8 cellular contexts compared by ENCODE assay signal in the genomic region with DNA sequence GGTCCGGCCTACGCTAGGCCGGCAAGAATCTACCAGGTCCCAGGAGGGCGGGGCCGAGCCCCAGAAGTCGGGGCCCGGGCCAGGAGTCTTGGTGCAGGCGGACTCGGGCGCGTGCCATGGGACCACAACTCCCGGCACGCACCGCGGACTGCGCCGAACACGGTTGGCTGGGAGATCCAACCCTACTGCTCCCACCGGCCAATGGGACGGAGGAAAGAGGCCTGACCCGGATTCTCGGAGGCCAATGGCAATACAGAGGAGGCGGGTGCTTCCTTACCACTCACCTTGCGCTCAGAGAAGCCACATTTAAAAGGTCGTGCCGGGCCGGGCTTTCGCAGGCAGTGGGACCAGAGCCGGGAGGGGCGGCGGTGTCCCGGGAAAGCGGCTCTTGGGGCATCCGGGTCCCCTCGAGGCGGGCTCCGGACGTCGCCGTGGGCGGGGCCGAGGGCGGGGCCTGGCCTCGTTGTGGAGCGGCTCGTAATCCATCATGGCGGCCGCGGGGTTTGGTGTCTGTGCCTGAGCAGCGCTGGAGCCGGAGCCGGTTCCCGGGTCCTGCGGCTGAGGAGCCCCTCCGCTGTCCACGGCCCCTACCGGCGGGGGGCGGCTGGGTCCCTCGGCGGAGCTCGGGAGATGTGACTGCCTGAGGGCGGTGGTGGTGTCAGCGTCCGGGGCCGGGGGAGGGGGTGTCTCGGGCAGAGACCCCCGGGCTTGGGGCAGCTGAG. TPM values are rescaled to one million over a fixed set of nuclear protein-coding genes. Genes with fewer than 3 reads are reported as not detected.
DNase-seq lines count a peak whose midpoint lies in the region; ATAC-seq, FAIRE-seq and TF ChIP-seq lines count a peak whose summit lies in the region.

No MANE protein-coding gene starts in this region.

- WGBS in hepatocyte (ENCODE audit: low lambda C conversion rate, missing lambda C conversion rate) = 1% methylated on average over 37 of the region's 68 CpGs

- peaks cover 23% of the 10 kb centered on the region for H3K4me1 ChIP-seq in hepatocyte (ENCODE audit: insufficient read depth)

- ATAC-seq in HG02973 (IDR thresholded peaks at IDR 0.05; ENCODE audit: unreplicated experiment) = peak; percentile 94

- in situ Hi-C loops in astrocyte of the cerebellum (cut with HindIII; ENCODE audit: low sequenced_read_pairs) = no loop called here

- H4K20me1 ChIP-seq in hepatocyte (ENCODE audit: insufficient read depth, poor library complexity, severe bottlenecking) = peaks cover 17% of the 10 kb centered on the region

- peak; percentile 95 for FAIRE-seq in GM18507 (lab: Jason Lieb, UNC)

- no peaks in the 10 kb centered on the region for H3K9me3 ChIP-seq in hepatocyte (ENCODE audit: low read depth)

- no peaks in the 10 kb centered on the region for H3K9me2 ChIP-seq in hepatocyte (replicated peaks; ENCODE audit: insufficient read depth)

- no peaks in the 10 kb centered on the region for H3K36me3 ChIP-seq in hepatocyte (replicated peaks; ENCODE audit: insufficient read depth, low read depth)

- peaks cover 46% of the 10 kb centered on the region for H3K79me2 ChIP-seq in hepatocyte

- peak overlapping the region; percentile 66 for H2AFZ ChIP-seq in hepatocyte

- H3K27ac ChIP-seq in hepatocyte = peak overlapping the region; percentile 94

- peak overlapping the region; percentile 87 for H3K4me2 ChIP-seq in hepatocyte

- no peaks in the 10 kb centered on the region for H3K27me3 ChIP-seq in hepatocyte

- TF ChIP-seq CTCF in astrocyte of the cerebellum (IDR thresholded peaks at IDR 0.05; ENCODE audit: low read depth, low read length, missing control alignments) (no peak), hepatocyte (IDR thresholded peaks at IDR 0.05; ENCODE audit: poor library complexity) (no peak)

- DNase-seq in GM18507 (ENCODE audit: extremely low spot score, insufficient read length, low read depth) (peak; percentile 97), NCI-H1930 (lab: John Stamatoyannopoulos, UW) (peak; percentile 94 to 97), T-helper 22 cell (ENCODE audit: low read depth) (peak; percentile 92), astrocyte of the cerebellum (ENCODE audit: low read depth) (peak; percentile 98), hepatocyte (ENCODE audit: low spot score) (peak; percentile 98), renal cortical epithelial cell (ENCODE audit: low read depth) (peak; percentile 94), cortex of kidney (lab: John Stamatoyannopoulos, UW) (no peak)

- H3K4me3 ChIP-seq in astrocyte of the cerebellum (ENCODE audit: low read depth, low read length) = peak overlapping the region; percentile 89
- H3K4me3 ChIP-seq in hepatocyte = peak overlapping the region; percentile 98

RNA-seq across cellular contexts. Expression of a gene that starts 19.1 kb away (rescaled TPM):
- total RNA-seq in hepatocyte = 19.5 and 24.3 TPM in 2 replicates
- polyA plus RNA-seq in hepatocyte = 10.7 and 13.0 TPM in 2 replicates
- 23.8 and 37.2 TPM in 2 replicates for total RNA-seq in renal cortical epithelial cell

RNA-seq across cellular contexts. Expression of a gene that starts 48.3 kb away (rescaled TPM):
- total RNA-seq in hepatocyte (not detected in 2 replicates), renal cortical epithelial cell (not detected in 2 replicates)
- not detected in 2 replicates for polyA plus RNA-seq in hepatocyte
